1 cellular context compared by ENCODE assay signal in the genomic region with DNA sequence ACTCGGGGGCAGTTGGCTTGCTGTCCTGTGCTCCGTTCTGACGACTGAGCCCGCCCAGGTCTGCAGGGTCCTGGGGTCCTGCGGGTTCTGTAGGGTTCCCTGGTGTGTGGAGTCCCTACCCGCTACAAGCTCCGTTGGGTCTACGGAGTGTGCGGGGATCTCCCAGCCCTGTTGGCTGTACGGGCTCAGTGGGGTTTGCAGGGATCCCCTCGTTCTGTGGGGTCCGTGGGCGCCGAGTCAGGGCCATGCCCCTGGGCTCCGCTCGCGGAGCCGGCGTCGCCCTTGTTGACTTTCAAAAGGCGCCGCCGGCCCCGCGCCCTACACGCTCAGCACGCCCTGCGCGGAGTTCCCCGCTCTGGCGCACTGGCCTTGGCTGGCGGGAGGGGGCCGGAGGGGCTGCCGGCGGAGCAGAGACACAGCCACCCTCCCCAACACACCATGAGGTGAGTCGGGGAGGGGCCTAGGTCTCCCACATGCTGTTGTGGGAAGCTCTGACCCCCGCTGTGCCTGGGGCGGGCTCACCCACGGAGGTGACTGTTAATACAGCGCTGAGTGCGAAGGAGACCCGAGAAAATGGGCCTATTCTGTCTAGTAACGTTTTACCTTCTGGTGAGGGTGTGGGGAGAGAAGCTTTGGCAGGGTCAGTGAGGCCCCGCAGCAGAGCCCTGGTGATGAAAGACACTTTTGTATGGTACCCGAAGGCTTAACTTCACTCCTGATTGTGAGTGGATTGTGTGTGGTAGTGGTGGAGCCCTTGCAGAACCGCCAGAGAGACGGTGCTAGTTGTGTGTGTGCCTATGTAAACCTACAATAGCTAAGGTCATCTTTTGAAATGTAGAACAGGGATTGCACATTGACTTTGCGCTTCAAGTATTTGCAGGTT.
TF ChIP-seq lines count a peak whose summit lies in the region.

No MANE protein-coding gene starts in this region.

TF ChIP-seq in HepG2, 621 proteins besides CTCF, POLR2A, EP300 and RAD21 (continued from another document and continues in another):
- TF ChIP-seq, protein P1, sequence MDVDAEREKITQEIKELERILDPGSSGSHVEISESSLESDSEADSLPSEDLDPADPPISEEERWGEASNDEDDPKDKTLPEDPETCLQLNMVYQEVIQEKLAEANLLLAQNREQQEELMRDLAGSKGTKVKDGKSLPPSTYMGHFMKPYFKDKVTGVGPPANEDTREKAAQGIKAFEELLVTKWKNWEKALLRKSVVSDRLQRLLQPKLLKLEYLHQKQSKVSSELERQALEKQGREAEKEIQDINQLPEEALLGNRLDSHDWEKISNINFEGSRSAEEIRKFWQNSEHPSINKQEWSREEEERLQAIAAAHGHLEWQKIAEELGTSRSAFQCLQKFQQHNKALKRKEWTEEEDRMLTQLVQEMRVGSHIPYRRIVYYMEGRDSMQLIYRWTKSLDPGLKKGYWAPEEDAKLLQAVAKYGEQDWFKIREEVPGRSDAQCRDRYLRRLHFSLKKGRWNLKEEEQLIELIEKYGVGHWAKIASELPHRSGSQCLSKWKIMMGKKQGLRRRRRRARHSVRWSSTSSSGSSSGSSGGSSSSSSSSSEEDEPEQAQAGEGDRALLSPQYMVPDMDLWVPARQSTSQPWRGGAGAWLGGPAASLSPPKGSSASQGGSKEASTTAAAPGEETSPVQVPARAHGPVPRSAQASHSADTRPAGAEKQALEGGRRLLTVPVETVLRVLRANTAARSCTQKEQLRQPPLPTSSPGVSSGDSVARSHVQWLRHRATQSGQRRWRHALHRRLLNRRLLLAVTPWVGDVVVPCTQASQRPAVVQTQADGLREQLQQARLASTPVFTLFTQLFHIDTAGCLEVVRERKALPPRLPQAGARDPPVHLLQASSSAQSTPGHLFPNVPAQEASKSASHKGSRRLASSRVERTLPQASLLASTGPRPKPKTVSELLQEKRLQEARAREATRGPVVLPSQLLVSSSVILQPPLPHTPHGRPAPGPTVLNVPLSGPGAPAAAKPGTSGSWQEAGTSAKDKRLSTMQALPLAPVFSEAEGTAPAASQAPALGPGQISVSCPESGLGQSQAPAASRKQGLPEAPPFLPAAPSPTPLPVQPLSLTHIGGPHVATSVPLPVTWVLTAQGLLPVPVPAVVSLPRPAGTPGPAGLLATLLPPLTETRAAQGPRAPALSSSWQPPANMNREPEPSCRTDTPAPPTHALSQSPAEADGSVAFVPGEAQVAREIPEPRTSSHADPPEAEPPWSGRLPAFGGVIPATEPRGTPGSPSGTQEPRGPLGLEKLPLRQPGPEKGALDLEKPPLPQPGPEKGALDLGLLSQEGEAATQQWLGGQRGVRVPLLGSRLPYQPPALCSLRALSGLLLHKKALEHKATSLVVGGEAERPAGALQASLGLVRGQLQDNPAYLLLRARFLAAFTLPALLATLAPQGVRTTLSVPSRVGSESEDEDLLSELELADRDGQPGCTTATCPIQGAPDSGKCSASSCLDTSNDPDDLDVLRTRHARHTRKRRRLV (CRISPR knock-in tag; IDR thresholded peaks at IDR 0.05) = 0 out of 2 replicates have a peak, but pooled peaks have one; percentile 57
- TF ChIP-seq ZSCAN22 (CRISPR knock-in tag; IDR thresholded peaks at IDR 0.05) (no peak), ZNF143 (CRISPR knock-in tag; IDR thresholded peaks at IDR 0.05) (no peak), ZNF121 (CRISPR knock-in tag; IDR thresholded peaks at IDR 0.05) (no peak), ZNF784 (CRISPR knock-in tag; IDR thresholded peaks at IDR 0.05; ENCODE audit: borderline replicate concordance) (no peak; the same call in 1 of the 2 replicates), HDAC1 (CRISPR knock-in tag; IDR thresholded peaks at IDR 0.05) (peak; percentile 97), ZNF616 (CRISPR knock-in tag; IDR thresholded peaks at IDR 0.05; ENCODE audit: low read depth) (no peak), SNAPC2 (CRISPR knock-in tag; IDR thresholded peaks at IDR 0.05) (no peak), ZNF713 (CRISPR knock-in tag; IDR thresholded peaks at IDR 0.05) (0 out of 2 replicates have a peak, but pooled peaks have one; percentile 42), TBP (CRISPR knock-in tag; IDR thresholded peaks at IDR 0.05) (no peak), POGZ (CRISPR knock-in tag; IDR thresholded peaks at IDR 0.05) (peak; percentile 86), JUNB (CRISPR knock-in tag; IDR thresholded peaks at IDR 0.05; ENCODE audit: borderline replicate concordance) (no peak), NFATC3 (CRISPR knock-in tag; IDR thresholded peaks at IDR 0.05) (no peak), ZBTB33 (CRISPR knock-in tag; IDR thresholded peaks at IDR 0.05) (no peak), PTBP1 (IDR thresholded peaks at IDR 0.05; ENCODE audit: low read depth, low read length, poor library complexity, severe bottlenecking) (no peak), ZKSCAN1 (IDR thresholded peaks at IDR 0.05; ENCODE audit: low read length) (no peak), JUN (CRISPR knock-in tag; IDR thresholded peaks at IDR 0.05) (no peak), KDM4B (CRISPR knock-in tag; IDR thresholded peaks at IDR 0.05) (no peak), ZFY (CRISPR knock-in tag; IDR thresholded peaks at IDR 0.05) (peak; percentile 85), CEBPZ (IDR thresholded peaks at IDR 0.05; ENCODE audit: low read length) (no peak), AGO2 (optimal IDR thresholded peaks at IDR 0.05; ENCODE audit: low read depth, low read length) (peak; percentile 87), ZNF354B (CRISPR knock-in tag; IDR thresholded peaks at IDR 0.05) (no peak)
- TF ChIP-seq, protein P2, sequence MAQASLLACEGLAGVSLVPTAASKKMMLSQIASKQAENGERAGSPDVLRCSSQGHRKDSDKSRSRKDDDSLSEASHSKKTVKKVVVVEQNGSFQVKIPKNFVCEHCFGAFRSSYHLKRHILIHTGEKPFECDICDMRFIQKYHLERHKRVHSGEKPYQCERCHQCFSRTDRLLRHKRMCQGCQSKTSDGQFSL (CRISPR knock-in tag; IDR thresholded peaks at IDR 0.05) = no peak
- TF ChIP-seq, protein P3, sequence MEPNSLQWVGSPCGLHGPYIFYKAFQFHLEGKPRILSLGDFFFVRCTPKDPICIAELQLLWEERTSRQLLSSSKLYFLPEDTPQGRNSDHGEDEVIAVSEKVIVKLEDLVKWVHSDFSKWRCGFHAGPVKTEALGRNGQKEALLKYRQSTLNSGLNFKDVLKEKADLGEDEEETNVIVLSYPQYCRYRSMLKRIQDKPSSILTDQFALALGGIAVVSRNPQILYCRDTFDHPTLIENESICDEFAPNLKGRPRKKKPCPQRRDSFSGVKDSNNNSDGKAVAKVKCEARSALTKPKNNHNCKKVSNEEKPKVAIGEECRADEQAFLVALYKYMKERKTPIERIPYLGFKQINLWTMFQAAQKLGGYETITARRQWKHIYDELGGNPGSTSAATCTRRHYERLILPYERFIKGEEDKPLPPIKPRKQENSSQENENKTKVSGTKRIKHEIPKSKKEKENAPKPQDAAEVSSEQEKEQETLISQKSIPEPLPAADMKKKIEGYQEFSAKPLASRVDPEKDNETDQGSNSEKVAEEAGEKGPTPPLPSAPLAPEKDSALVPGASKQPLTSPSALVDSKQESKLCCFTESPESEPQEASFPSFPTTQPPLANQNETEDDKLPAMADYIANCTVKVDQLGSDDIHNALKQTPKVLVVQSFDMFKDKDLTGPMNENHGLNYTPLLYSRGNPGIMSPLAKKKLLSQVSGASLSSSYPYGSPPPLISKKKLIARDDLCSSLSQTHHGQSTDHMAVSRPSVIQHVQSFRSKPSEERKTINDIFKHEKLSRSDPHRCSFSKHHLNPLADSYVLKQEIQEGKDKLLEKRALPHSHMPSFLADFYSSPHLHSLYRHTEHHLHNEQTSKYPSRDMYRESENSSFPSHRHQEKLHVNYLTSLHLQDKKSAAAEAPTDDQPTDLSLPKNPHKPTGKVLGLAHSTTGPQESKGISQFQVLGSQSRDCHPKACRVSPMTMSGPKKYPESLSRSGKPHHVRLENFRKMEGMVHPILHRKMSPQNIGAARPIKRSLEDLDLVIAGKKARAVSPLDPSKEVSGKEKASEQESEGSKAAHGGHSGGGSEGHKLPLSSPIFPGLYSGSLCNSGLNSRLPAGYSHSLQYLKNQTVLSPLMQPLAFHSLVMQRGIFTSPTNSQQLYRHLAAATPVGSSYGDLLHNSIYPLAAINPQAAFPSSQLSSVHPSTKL (CRISPR knock-in tag; IDR thresholded peaks at IDR 0.05) = peak; percentile 85
- TF ChIP-seq, protein P4, sequence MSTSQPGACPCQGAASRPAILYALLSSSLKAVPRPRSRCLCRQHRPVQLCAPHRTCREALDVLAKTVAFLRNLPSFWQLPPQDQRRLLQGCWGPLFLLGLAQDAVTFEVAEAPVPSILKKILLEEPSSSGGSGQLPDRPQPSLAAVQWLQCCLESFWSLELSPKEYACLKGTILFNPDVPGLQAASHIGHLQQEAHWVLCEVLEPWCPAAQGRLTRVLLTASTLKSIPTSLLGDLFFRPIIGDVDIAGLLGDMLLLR (CRISPR knock-in tag; IDR thresholded peaks at IDR 0.05) = no peak
- TF ChIP-seq, protein P5, sequence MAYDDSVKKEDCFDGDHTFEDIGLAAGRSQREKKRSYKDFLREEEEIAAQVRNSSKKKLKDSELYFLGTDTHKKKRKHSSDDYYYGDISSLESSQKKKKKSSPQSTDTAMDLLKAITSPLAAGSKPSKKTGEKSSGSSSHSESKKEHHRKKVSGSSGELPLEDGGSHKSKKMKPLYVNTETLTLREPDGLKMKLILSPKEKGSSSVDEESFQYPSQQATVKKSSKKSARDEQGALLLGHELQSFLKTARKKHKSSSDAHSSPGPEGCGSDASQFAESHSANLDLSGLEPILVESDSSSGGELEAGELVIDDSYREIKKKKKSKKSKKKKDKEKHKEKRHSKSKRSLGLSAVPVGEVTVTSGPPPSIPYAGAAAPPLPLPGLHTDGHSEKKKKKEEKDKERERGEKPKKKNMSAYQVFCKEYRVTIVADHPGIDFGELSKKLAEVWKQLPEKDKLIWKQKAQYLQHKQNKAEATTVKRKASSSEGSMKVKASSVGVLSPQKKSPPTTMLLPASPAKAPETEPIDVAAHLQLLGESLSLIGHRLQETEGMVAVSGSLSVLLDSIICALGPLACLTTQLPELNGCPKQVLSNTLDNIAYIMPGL (CRISPR knock-in tag; IDR thresholded peaks at IDR 0.05; ENCODE audit: borderline replicate concordance in 1 of 2, low read depth in 1 of 2) = peak; percentile 57 to 67; a peak in 3 of 4 replicates
- TF ChIP-seq, protein P6, sequence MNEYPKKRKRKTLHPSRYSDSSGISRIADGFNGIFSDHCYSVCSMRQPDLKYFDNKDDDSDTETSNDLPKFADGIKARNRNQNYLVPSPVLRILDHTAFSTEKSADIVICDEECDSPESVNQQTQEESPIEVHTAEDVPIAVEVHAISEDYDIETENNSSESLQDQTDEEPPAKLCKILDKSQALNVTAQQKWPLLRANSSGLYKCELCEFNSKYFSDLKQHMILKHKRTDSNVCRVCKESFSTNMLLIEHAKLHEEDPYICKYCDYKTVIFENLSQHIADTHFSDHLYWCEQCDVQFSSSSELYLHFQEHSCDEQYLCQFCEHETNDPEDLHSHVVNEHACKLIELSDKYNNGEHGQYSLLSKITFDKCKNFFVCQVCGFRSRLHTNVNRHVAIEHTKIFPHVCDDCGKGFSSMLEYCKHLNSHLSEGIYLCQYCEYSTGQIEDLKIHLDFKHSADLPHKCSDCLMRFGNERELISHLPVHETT (CRISPR knock-in tag; conservative IDR thresholded peaks at IDR 0.05) = peak; percentile 31
- TF ChIP-seq, protein P7, sequence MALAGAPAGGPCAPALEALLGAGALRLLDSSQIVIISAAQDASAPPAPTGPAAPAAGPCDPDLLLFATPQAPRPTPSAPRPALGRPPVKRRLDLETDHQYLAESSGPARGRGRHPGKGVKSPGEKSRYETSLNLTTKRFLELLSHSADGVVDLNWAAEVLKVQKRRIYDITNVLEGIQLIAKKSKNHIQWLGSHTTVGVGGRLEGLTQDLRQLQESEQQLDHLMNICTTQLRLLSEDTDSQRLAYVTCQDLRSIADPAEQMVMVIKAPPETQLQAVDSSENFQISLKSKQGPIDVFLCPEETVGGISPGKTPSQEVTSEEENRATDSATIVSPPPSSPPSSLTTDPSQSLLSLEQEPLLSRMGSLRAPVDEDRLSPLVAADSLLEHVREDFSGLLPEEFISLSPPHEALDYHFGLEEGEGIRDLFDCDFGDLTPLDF (CRISPR knock-in tag; IDR thresholded peaks at IDR 0.05) = peak; percentile 63; the same call in 1 of the 2 replicates
